ENCODE assay signal across 11 cellular contexts in genomic region chr5:41788800-41789395, GRCh38.
A peak's percentile ranks its signal among the peaks of the same experiment; 100 is the strongest.
DNase-seq lines count a peak whose midpoint lies in the region; ATAC-seq and TF ChIP-seq lines count a peak whose summit lies in the region.
"Had no signal": no experiment of that assay in that cellular context is flagged by ENCODE, and none has a peak within 500 bp of the region (broad histone marks: within the 10 kb centered on the region; RNA-seq: fewer than 3 reads in every experiment).

No MANE protein-coding gene starts in this region.

- H3K27me3 Mint-ChIP-seq in stimulated activated naive CD8-positive, alpha-beta T cell treated with anti-CD3 and anti-CD28 coated beads, Interleukin-15, amount 100 ng/mL, for 72 hours = no peaks in the 10 kb centered on the region

- H3K27me3 ChIP-seq in GM23248 (replicated peaks; ENCODE audit: insufficient read depth) = no peaks in the 10 kb centered on the region
- no peaks in the 10 kb centered on the region for H3K27me3 ChIP-seq in PC-9 (ENCODE audit: insufficient read depth, low read depth)

- intact Hi-C loops in PC-9 (cut with micrococcal nuclease; ENCODE audit: unreplicated experiment) = no loop called here

- in situ Hi-C loops in GM23248 (cut with MboI) = no loop called here

- no peak overlapping the region for H3K9ac ChIP-seq in GM23248

- no peaks in the 10 kb centered on the region for H3K9me2 ChIP-seq in GM23248 (ENCODE audit: insufficient read depth)
- no peaks in the 10 kb centered on the region for H3K9me2 ChIP-seq in PC-9 (ENCODE audit: insufficient read depth)

- H3F3A ChIP-seq in GM23248 (ENCODE audit: insufficient read depth) (peaks cover 19% of the 10 kb centered on the region), PC-9 (ENCODE audit: insufficient read depth, low read depth) (no peaks in the 10 kb centered on the region)

- H3K79me2 ChIP-seq in GM23248 (ENCODE audit: insufficient read depth) = no peaks in the 10 kb centered on the region
- no peaks in the 10 kb centered on the region for H3K79me2 ChIP-seq in PC-9 (ENCODE audit: low read depth)

- H2AFZ ChIP-seq in GM23248 = no peak overlapping the region
- H2AFZ ChIP-seq in PC-9 = no peak overlapping the region

- H3K4me1 ChIP-seq in GM23248 (ENCODE audit: insufficient read depth) (peaks cover 41% of the 10 kb centered on the region), PC-9 (replicated peaks; ENCODE audit: insufficient read depth) (peaks cover 15% of the 10 kb centered on the region)

- H3K27ac ChIP-seq in GM23248 (peak overlapping the region; percentile 5), PC-9 (no peak overlapping the region)

- no peaks in the 10 kb centered on the region for H3K4me1 Mint-ChIP-seq in stimulated activated naive CD8-positive, alpha-beta T cell treated with anti-CD3 and anti-CD28 coated beads, Interleukin-15, amount 100 ng/mL, for 72 hours

- 26 to 27% methylated on average over 2 of the region's 2 CpGs for WGBS in GM23248 (ENCODE audit: low coverage in 1 of 2, low lambda C conversion rate in 2 of 2, missing lambda C conversion rate in 2 of 2), 2 experiments

- H3K4me3 ChIP-seq in GM23248 (peak overlapping the region; percentile 14; the same call in 1 of the 2 replicates), PC-9 (no peak overlapping the region; the same call in 1 of the 2 replicates)

- H3K9me3 Mint-ChIP-seq in stimulated activated naive CD8-positive, alpha-beta T cell treated with anti-CD3 and anti-CD28 coated beads, Interleukin-15, amount 100 ng/mL, for 72 hours = no peaks in the 10 kb centered on the region
- H3K9me3 Mint-ChIP-seq: endodermal cell had no signal

- CTCF ChIA-PET in PC-9 (lab: Charles Lee) = no interaction called here

- POLR2A ChIA-PET in PC-9 (lab: Charles Lee; ENCODE audit: unreplicated experiment) = no interaction called here

- peak overlapping the region; percentile 49 for H3K4me2 ChIP-seq in GM23248 (ENCODE audit: unreplicated experiment)
- peak overlapping the region; percentile 14; the same call in 1 of the 2 replicates for H3K4me2 ChIP-seq in PC-9

- no TSS peak for BruUV-seq in PC-9 (replicated peaks; lab: Mats Ljungman, UMichigan)

- H3K9me3 ChIP-seq in GM23248 (ENCODE audit: low read depth) (no peaks in the 10 kb centered on the region), PC-9 (ENCODE audit: insufficient read depth, low read depth) (no peaks in the 10 kb centered on the region)

- H4K20me1 ChIP-seq in GM23248 (ENCODE audit: insufficient read depth) = no peaks in the 10 kb centered on the region
- H4K20me1 ChIP-seq in PC-9 (ENCODE audit: insufficient read depth) = no peaks in the 10 kb centered on the region

- no peak overlapping the region for H3K27ac Mint-ChIP-seq in stimulated activated naive CD8-positive, alpha-beta T cell treated with anti-CD3 and anti-CD28 coated beads, Interleukin-15, amount 100 ng/mL, for 72 hours
- H3K27ac Mint-ChIP-seq: endodermal cell had no signal

- no peaks in the 10 kb centered on the region for H3K36me3 ChIP-seq in GM23248 (ENCODE audit: low read depth)
- H3K36me3 ChIP-seq in PC-9 (ENCODE audit: low read depth) = no peaks in the 10 kb centered on the region

- no peak for TF ChIP-seq CTCF in PC-9 (conservative IDR thresholded peaks at IDR 0.05)

- H3K4me3 Mint-ChIP-seq in stimulated activated naive CD8-positive, alpha-beta T cell treated with anti-CD3 and anti-CD28 coated beads, Interleukin-15, amount 100 ng/mL, for 72 hours = no peak overlapping the region
- H3K4me3 Mint-ChIP-seq: endodermal cell had no signal

- DNase-seq in GM23248 (peak; percentile 36), PC-9 (no peak), dermis microvascular lymphatic vessel endothelial cell (ENCODE audit: low read depth in 2 of 2) (peak; percentile 89), pulmonary artery endothelial cell (ENCODE audit: low read depth, low spot score) (peak; percentile 41)
- DNase-seq in activated CD4-positive, alpha-beta T cell treated with anti-CD3 and anti-CD28 coated beads, Interleukin-2, amount 50 U/mL, for 48 hours = no peak
- DNase-seq in stimulated activated naive CD8-positive, alpha-beta T cell treated with anti-CD3 and anti-CD28 coated beads, Interleukin-15, amount 100 ng/mL, for 72 hours = no peak
- DNase-seq: DMS153, endodermal cell, NCI-H2029 had no signal

- ATAC-seq in stimulated activated naive CD8-positive, alpha-beta T cell treated with anti-CD3 and anti-CD28 coated beads, Interleukin-15, amount 100 ng/mL, for 72 hours = no peak
- ATAC-seq in esophagus mucosa = no peak
- ATAC-seq: HCT116 had no signal

Comparison
In these comparisons a context has a peak if more than half of its experiments do, and no peak if none do; other contexts are left out.
1. DNase-seq: peak in GM23248 (single experiment), dermis microvascular lymphatic vessel endothelial cell (2 of 2) and pulmonary artery endothelial cell (single experiment); none in PC-9 (0 of 2), activated CD4-positive, alpha-beta T cell treated with anti-CD3 and anti-CD28 coated beads, Interleukin-2, amount 50 U/mL, for 48 hours (0 of 2) and stimulated activated naive CD8-positive, alpha-beta T cell treated with anti-CD3 and anti-CD28 coated beads, Interleukin-15, amount 100 ng/mL, for 72 hours (0 of 2).